Comparison of ENCODE assay signal across 8 cellular contexts in genomic region chr12:125583071-125583470, GRCh38.
"Had no signal": no experiment of that assay in that cellular context is flagged by ENCODE, and none has a peak within 500 bp of the region (broad histone marks: within the 10 kb centered on the region; RNA-seq: fewer than 3 reads in every experiment).

No MANE protein-coding gene starts in this region.

- H3K27me3 Mint-ChIP-seq: IgD-negative memory B cell had no signal

- H3K4me1 ChIP-seq: HAP-1 had no signal

- H3K36me3 Mint-ChIP-seq: IgD-negative memory B cell had no signal

- H3K4me3 ChIP-seq: HAP-1 had no signal

- H3K4me1 Mint-ChIP-seq: IgD-negative memory B cell had no signal

- H3K27ac ChIP-seq: HL-60 had no signal

- ATAC-seq: HCT116 had no signal

- H3K4me3 Mint-ChIP-seq: HFFc6, IgD-negative memory B cell had no signal

- H3K27ac Mint-ChIP-seq: HFFc6, IgD-negative memory B cell had no signal

- DNase-seq: GOT3, H7, HFFc6, KG1 had no signal

- H3K9me3 ChIP-seq: HAP-1 had no signal

- H3K36me3 ChIP-seq: HAP-1 had no signal
